Comparison of ENCODE assay signal across 19 cellular contexts in the genomic region with DNA sequence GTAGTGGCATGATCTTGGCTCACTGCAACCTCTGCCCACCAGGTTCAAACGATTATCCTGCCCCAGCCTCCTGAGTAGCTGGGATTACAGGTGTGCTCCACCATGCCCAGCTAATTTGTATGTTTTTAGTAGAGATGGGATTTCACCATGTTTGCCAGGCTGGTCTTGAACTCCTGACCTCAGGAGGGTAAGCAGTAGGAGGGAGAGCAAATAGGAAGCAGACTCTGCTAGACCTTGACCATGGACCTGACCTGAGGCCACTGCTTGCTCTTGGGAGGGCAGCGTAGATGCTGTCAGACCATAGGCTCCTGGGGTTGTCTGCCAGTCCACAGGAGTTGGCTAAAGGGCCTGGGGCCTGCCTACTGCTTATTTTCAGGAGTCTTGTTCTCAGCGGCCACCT. TPM values are rescaled to one million over a fixed set of nuclear protein-coding genes. Genes with fewer than 3 reads are reported as not detected.
DNase-seq lines count a peak whose midpoint lies in the region; ATAC-seq and TF ChIP-seq lines count a peak whose summit lies in the region.
"Had no signal": no experiment of that assay in that cellular context is flagged by ENCODE, and none has a peak within 500 bp of the region (broad histone marks: within the 10 kb centered on the region; RNA-seq: fewer than 3 reads in every experiment).

No MANE protein-coding gene starts in this region.

- H3K4me3 ChIP-seq in right atrium auricular region = no peak overlapping the region
- no peak overlapping the region for H3K4me3 ChIP-seq in IMR-90 (ENCODE audit: insufficient read depth, low read depth, low read length)
- no peak overlapping the region for H3K4me3 ChIP-seq in suprapubic skin
- H3K4me3 ChIP-seq: BLaER1, MG63, PC-9, SJSA1 had no signal

- no peak for TF ChIP-seq POLR2A in IMR-90 (IDR thresholded peaks at IDR 0.05; ENCODE audit: low read depth, low read length)
- TF ChIP-seq POLR2A in suprapubic skin (IDR thresholded peaks at IDR 0.05) = no peak

- H2AFZ ChIP-seq in IMR-90 (replicated peaks; ENCODE audit: low read length, poor library complexity) = peak overlapping the region; percentile 77
- H2AFZ ChIP-seq: PC-9 had no signal

- H3K9me3 Mint-ChIP-seq in activated T-helper 1 cell treated with anti-CD3 and anti-CD28 coated beads, Interleukin-12 subunit alpha, Interleukin-12 subunit beta, Interleukin-2, Interleukin-4 antibody, amounts not matched to agents 30 ng/mL and 10 ng/mL and 1 ng/mL, durations not matched to agents 14 hours and 24 hours and 36 hours = no peaks in the 10 kb centered on the region
- H3K9me3 Mint-ChIP-seq: CD4-positive, alpha-beta memory T cell; HFFc6; IgD-negative memory B cell had no signal

- no peak for TF ChIP-seq EP300 in suprapubic skin (IDR thresholded peaks at IDR 0.05)

- H3K36me3 ChIP-seq in right atrium auricular region (peaks cover 66% of the 10 kb centered on the region), IMR-90 (ENCODE audit: control insufficient read depth, insufficient read depth, low read length) (peaks cover 12% of the 10 kb centered on the region), suprapubic skin (peaks cover 59% of the 10 kb centered on the region)

- no peak overlapping the region for H3K14ac ChIP-seq in IMR-90 (replicated peaks; ENCODE audit: low read depth, low read length)

- H3K27me3 Mint-ChIP-seq in activated T-helper 1 cell treated with anti-CD3 and anti-CD28 coated beads, Interleukin-12 subunit alpha, Interleukin-12 subunit beta, Interleukin-2, Interleukin-4 antibody, amounts not matched to agents 30 ng/mL and 10 ng/mL and 1 ng/mL, durations not matched to agents 14 hours and 24 hours and 36 hours (ENCODE audit: insufficient read depth) = no peaks in the 10 kb centered on the region
- H3K27me3 Mint-ChIP-seq: CD4-positive, alpha-beta memory T cell; IgD-negative memory B cell had no signal

- CTCF ChIA-PET in IMR-90 (lab: Yijun Ruan, JAX) = interaction anchor here (0.6 kb wide), 2 partner anchors 78 to 191 kb away, joined by 3 to 8 read pairs; no protein-coding TSS in a partner anchor

- peaks cover 0 to 55% of the 10 kb centered on the region in 2 donors for H3K4me1 ChIP-seq in right atrium auricular region
- H3K4me1 ChIP-seq in IMR-90 (ENCODE audit: control insufficient read depth, insufficient read depth, low read length) = no peaks in the 10 kb centered on the region
- peaks cover 29% of the 10 kb centered on the region for H3K4me1 ChIP-seq in suprapubic skin
- H3K4me1 ChIP-seq: SJSA1 had no signal

- H2BK15ac ChIP-seq in IMR-90 (ENCODE audit: low read depth, low read length) = no peak overlapping the region

- POLR2A ChIA-PET in IMR-90 (lab: Charles Lee; ENCODE audit: unreplicated experiment) = no interaction called here

- no peak overlapping the region for H4K91ac ChIP-seq in IMR-90 (ENCODE audit: insufficient read depth, low read depth, low read length)

- no peaks in the 10 kb centered on the region for H3K9me3 ChIP-seq in right atrium auricular region
- no peaks in the 10 kb centered on the region for H3K9me3 ChIP-seq in IMR-90 (ENCODE audit: control insufficient read depth, insufficient read depth, low read length)
- no peaks in the 10 kb centered on the region for H3K9me3 ChIP-seq in suprapubic skin
- H3K9me3 ChIP-seq: BLaER1, MG63, SJSA1 had no signal

- no peak overlapping the region for H3K18ac ChIP-seq in IMR-90 (ENCODE audit: low read depth, low read length)

- 100% methylated on average over 1 of the region's 3 CpGs; no CpG with 5 or more reads in 1 of the 2 experiments for WGBS in IMR-90 (ENCODE audit: extremely low coverage in 2 of 2, insufficient read length in 1 of 2), 2 experiments
- 100% methylated on average over 3 of the region's 3 CpGs for WGBS in suprapubic skin

- no peak overlapping the region for H4K5ac ChIP-seq in IMR-90 (ENCODE audit: low read depth, low read length)

- no peak for TF ChIP-seq CTCF in right atrium auricular region (IDR thresholded peaks at IDR 0.05)
- TF ChIP-seq CTCF in IMR-90 (conservative IDR thresholded peaks at IDR 0.05; ENCODE audit: low read depth, low read length) = no peak
- TF ChIP-seq CTCF in suprapubic skin (IDR thresholded peaks at IDR 0.05) = no peak

- H3K27ac Mint-ChIP-seq in activated T-helper 1 cell treated with anti-CD3 and anti-CD28 coated beads, Interleukin-12 subunit alpha, Interleukin-12 subunit beta, Interleukin-2, Interleukin-4 antibody, amounts not matched to agents 30 ng/mL and 10 ng/mL and 1 ng/mL, durations not matched to agents 14 hours and 24 hours and 36 hours = no peak overlapping the region
- H3K27ac Mint-ChIP-seq: HFFc6, IgD-negative memory B cell had no signal

- H4K8ac ChIP-seq in IMR-90 (ENCODE audit: low read depth in 2 of 2, low read length in 2 of 2) = no peak overlapping the region

- dilution Hi-C loops in IMR-90 (cut with HindIII; ENCODE audit: low sequenced_read_pairs, unreplicated experiment) = no loop called here

- no peaks in the 10 kb centered on the region for H3K79me1 ChIP-seq in IMR-90 (ENCODE audit: low read depth in 1 of 2, low read length in 2 of 2)

- H3K9me1 ChIP-seq in IMR-90 (ENCODE audit: insufficient read depth, low read length) = peaks cover 10% of the 10 kb centered on the region; the same call in 1 of the 2 replicates

- H3K4me2 ChIP-seq in IMR-90 (ENCODE audit: low read depth, low read length) = no peak overlapping the region
- H3K4me2 ChIP-seq: BLaER1, PC-9 had no signal

- in situ Hi-C loops in IMR-90 (cut with MboI; ENCODE audit: low sequenced_read_pairs) = loop anchor here (25.0 kb wide), 1 partner anchor 999 kb away; no protein-coding TSS in a partner anchor

- BruUV-seq in IMR-90 (replicated peaks; lab: Mats Ljungman, UMichigan) = no TSS peak

- no peak overlapping the region for H3K9ac ChIP-seq in IMR-90 (ENCODE audit: low read depth, low read length)
- H3K9ac ChIP-seq: BLaER1 had no signal

- no peak overlapping the region for H3K56ac ChIP-seq in IMR-90 (ENCODE audit: extremely low read depth, insufficient read depth, low read length)

- no peak overlapping the region for H3K4ac ChIP-seq in IMR-90 (ENCODE audit: low read depth, low read length)

- no peaks in the 10 kb centered on the region for H3K4me1 Mint-ChIP-seq in activated T-helper 1 cell treated with anti-CD3 and anti-CD28 coated beads, Interleukin-12 subunit alpha, Interleukin-12 subunit beta, Interleukin-2, Interleukin-4 antibody, amounts not matched to agents 30 ng/mL and 10 ng/mL and 1 ng/mL, durations not matched to agents 14 hours and 24 hours and 36 hours (ENCODE audit: low read depth)

- TF ChIP-seq RAD21 in IMR-90 (IDR thresholded peaks at IDR 0.05; ENCODE audit: low read length) = no peak

- no peaks in the 10 kb centered on the region for H3K27me3 ChIP-seq in right atrium auricular region
- H3K27me3 ChIP-seq in IMR-90 (ENCODE audit: control insufficient read depth, insufficient read depth, low read length) = no peaks in the 10 kb centered on the region
- no peaks in the 10 kb centered on the region for H3K27me3 ChIP-seq in suprapubic skin
- H3K27me3 ChIP-seq: BLaER1, MG63, SJSA1 had no signal

- no peak for ATAC-seq in IMR-90 (ENCODE audit: low read depth)
- peak; percentile 2 for ATAC-seq in left lobe of liver
- ATAC-seq in HG03460 (IDR thresholded peaks at IDR 0.05; ENCODE audit: unreplicated experiment) = no peak

- H3K23ac ChIP-seq in IMR-90 (ENCODE audit: low read depth, low read length) = no peak overlapping the region

- H4K20me1 ChIP-seq in IMR-90 (ENCODE audit: insufficient read depth, low read length) = no peaks in the 10 kb centered on the region; the same call in 1 of the 2 replicates

- H2BK20ac ChIP-seq in IMR-90 (ENCODE audit: low read depth, low read length) = no peak overlapping the region

- intact Hi-C loops in cardiac septum (cut with DNase I) = no loop called here
- intact Hi-C loops in IMR-90 (cut with micrococcal nuclease) = no loop called here
- intact Hi-C loops in activated T-helper 1 cell treated with anti-CD3 and anti-CD28 coated beads, Interleukin-12 subunit alpha, Interleukin-12 subunit beta, Interleukin-2, Interleukin-4 antibody, amounts not matched to agents 30 ng/mL and 10 ng/mL and 1 ng/mL, durations not matched to agents 14 hours and 24 hours and 36 hours (cut with micrococcal nuclease) = no loop called here

- DNase-seq in right atrium auricular region (ENCODE audit: low spot score) = no peak
- no peak for DNase-seq in cardiac septum (ENCODE audit: low spot score)
- no peak for DNase-seq in IMR-90
- no peak for DNase-seq in left lobe of liver (ENCODE audit: low spot score)
- DNase-seq in activated T-helper 1 cell treated with anti-CD3 and anti-CD28 coated beads, Interleukin-12 subunit alpha, Interleukin-12 subunit beta, Interleukin-2, Interleukin-4 antibody, amounts not matched to agents 30 ng/mL and 10 ng/mL and 1 ng/mL, durations not matched to agents 14 hours and 24 hours and 36 hours (ENCODE audit: low spot score) = no peak
- DNase-seq in suprapubic skin (ENCODE audit: low spot score in 2 of 2) = no peak
- DNase-seq: DMS153, HFFc6, NCI-H1048, NCI-H1436 treated with DMSO at 0.1 percent for 48 hours, NCI-H2171 had no signal

- H2BK120ac ChIP-seq in IMR-90 (ENCODE audit: low read depth, low read length) = no peak overlapping the region

- H3K4me3 Mint-ChIP-seq in activated T-helper 1 cell treated with anti-CD3 and anti-CD28 coated beads, Interleukin-12 subunit alpha, Interleukin-12 subunit beta, Interleukin-2, Interleukin-4 antibody, amounts not matched to agents 30 ng/mL and 10 ng/mL and 1 ng/mL, durations not matched to agents 14 hours and 24 hours and 36 hours = no peak overlapping the region
- H3K4me3 Mint-ChIP-seq: CD4-positive, alpha-beta memory T cell; HFFc6; IgD-negative memory B cell had no signal

- H3K36me3 Mint-ChIP-seq in activated T-helper 1 cell treated with anti-CD3 and anti-CD28 coated beads, Interleukin-12 subunit alpha, Interleukin-12 subunit beta, Interleukin-2, Interleukin-4 antibody, amounts not matched to agents 30 ng/mL and 10 ng/mL and 1 ng/mL, durations not matched to agents 14 hours and 24 hours and 36 hours (ENCODE audit: low read depth) = peaks cover 24% of the 10 kb centered on the region

- H3K27ac ChIP-seq in right atrium auricular region = peak overlapping the region; percentile 85 to 91
- H3K27ac ChIP-seq in IMR-90 (ENCODE audit: insufficient read depth, low read length) = no peak overlapping the region
- H3K27ac ChIP-seq in suprapubic skin = no peak overlapping the region
- H3K27ac ChIP-seq: BLaER1, HL-60, PC-9, SJSA1 had no signal

- H2BK5ac ChIP-seq in IMR-90 (ENCODE audit: low read depth, low read length, poor library complexity, severe bottlenecking) = no peak overlapping the region

- no peak overlapping the region for H2AK5ac ChIP-seq in IMR-90 (ENCODE audit: low read depth, low read length)

- H2AK9ac ChIP-seq in IMR-90 (replicated peaks; ENCODE audit: low read depth, low read length, poor library complexity) = no peak overlapping the region

RNA-seq across cellular contexts. Expression of gene AKAP1, which starts 28.6 kb away (rescaled TPM):
- total RNA-seq in right atrium auricular region = 100 to 1,000 TPM in 1 of 2 donors, 10 to 100 TPM in 1; 90.4 to 139 TPM
- total RNA-seq in cardiac septum = 108 TPM
- 10.2 and 11.7 TPM in 2 replicates for total RNA-seq in IMR-90 (2012; rRNA removed)
- 16.4 and 17.4 TPM in 2 replicates for polyA plus RNA-seq in IMR-90 (2012; rRNA removed)
- polyA plus RNA-seq in IMR-90 (2012; cell fraction: cytosol; rRNA removed) = 15.2 and 24.2 TPM in 2 replicates
- polyA plus RNA-seq in IMR-90 (2012; cell fraction: nucleus; rRNA removed; ENCODE audit: low replicate concordance) = 36.7 and 40.2 TPM in 2 replicates
- 60.0 TPM for total RNA-seq in left lobe of liver
- total RNA-seq in activated T-helper 1 cell treated with anti-CD3 and anti-CD28 coated beads, Interleukin-12 subunit alpha, Interleukin-12 subunit beta, Interleukin-2, Interleukin-4 antibody, amounts not matched to agents 30 ng/mL and 10 ng/mL and 1 ng/mL, durations not matched to agents 14 hours and 24 hours and 36 hours = 53.8 and 59.9 TPM in 2 replicates
- 10 to 100 TPM; 50.1 to 76.2 (median 56.4) TPM for total RNA-seq in suprapubic skin

Comparison
In these comparisons a context has a peak if more than half of its experiments do, and no peak if none do; other contexts are left out.
1. H3K27ac ChIP-seq: peak in right atrium auricular region (2 of 2); none in IMR-90 (single experiment) and suprapubic skin (single experiment).